Comparison of ENCODE assay signal across 8 cellular contexts in the genomic region with DNA sequence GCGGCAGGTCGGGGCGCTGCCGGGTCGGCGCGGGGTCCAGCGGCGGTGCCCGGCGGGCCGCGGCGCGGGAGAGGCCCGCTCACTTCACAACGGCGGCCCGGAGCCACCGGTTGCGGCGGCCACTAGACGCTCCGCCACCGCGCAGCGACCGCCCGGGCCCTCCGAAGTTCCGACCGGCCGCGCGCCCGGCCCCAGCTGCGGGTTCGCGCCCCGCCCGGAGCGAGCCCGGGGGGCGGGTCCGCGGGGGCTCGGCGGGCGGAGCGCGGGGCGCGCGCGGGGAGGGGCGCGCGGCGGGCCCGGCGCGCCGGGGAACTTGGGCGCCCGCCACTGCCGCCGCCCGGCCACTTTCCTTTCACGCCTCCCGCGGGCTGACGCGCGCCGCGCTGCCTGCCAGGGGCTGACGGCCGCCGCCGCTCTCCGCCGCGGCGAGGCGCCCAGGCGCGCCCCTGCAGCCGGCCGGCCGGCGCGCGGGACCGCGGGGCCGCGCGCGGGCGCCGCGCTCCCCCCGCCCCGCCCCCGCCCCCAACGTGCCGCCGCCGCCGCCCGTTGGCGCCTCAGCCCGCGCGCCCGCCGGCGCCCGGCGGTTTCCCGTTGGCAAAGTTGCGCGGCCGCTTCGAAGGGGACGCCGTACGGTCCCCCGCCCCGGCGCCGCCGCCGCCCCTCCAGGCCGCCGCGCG. TPM values are rescaled to one million over a fixed set of nuclear protein-coding genes. Genes with fewer than 3 reads are reported as not detected.
A peak's percentile ranks its signal among the peaks of the same experiment; 100 is the strongest.
DNase-seq lines count a peak whose midpoint lies in the region; ATAC-seq, FAIRE-seq and TF ChIP-seq lines count a peak whose summit lies in the region.

No MANE protein-coding gene starts in this region.

- BruUV-seq in A673 (replicated peaks; lab: Mats Ljungman, UMichigan): no TSS peak

- H3K4me1 ChIP-seq in A673 (ENCODE audit: insufficient read depth, low read length, poor library complexity, severe bottlenecking): no peaks in the 10 kb centered on the region

- H3K36me3 ChIP-seq in A673 (ENCODE audit: insufficient read depth, low read length, poor library complexity, severe bottlenecking): no peaks in the 10 kb centered on the region

- H3K4me3 Mint-ChIP-seq in activated naive CD4-positive, alpha-beta T cell treated with anti-CD3 and anti-CD28 coated beads, Interleukin-2, amount 50 U/mL, for 24 hours: peak overlapping the region; percentile 95
- H3K4me3 Mint-ChIP-seq in glutamatergic neuron (ENCODE audit: unreplicated experiment) (peak overlapping the region; percentile 93), osteocyte (ENCODE audit: unreplicated experiment) (peak overlapping the region; percentile 85)

- no peak for FAIRE-seq in GM18507 (lab: Jason Lieb, UNC)

- no peaks in the 10 kb centered on the region for H3K27me3 Mint-ChIP-seq in activated naive CD4-positive, alpha-beta T cell treated with anti-CD3 and anti-CD28 coated beads, Interleukin-2, amount 50 U/mL, for 24 hours
- H3K27me3 Mint-ChIP-seq in glutamatergic neuron (ENCODE audit: unreplicated experiment) (peaks cover 13% of the 10 kb centered on the region), osteocyte (ENCODE audit: unreplicated experiment) (no peaks in the 10 kb centered on the region)

- H3K9me3 ChIP-seq in A673 (ENCODE audit: low read depth, low read length, poor library complexity, severe bottlenecking): no peaks in the 10 kb centered on the region

- H3K9me3 Mint-ChIP-seq in activated naive CD4-positive, alpha-beta T cell treated with anti-CD3 and anti-CD28 coated beads, Interleukin-2, amount 50 U/mL, for 24 hours: no peaks in the 10 kb centered on the region
- H3K9me3 Mint-ChIP-seq in glutamatergic neuron (ENCODE audit: unreplicated experiment): peaks cover 9% of the 10 kb centered on the region
- H3K9me3 Mint-ChIP-seq in osteocyte (ENCODE audit: unreplicated experiment): no peaks in the 10 kb centered on the region

- POLR2A ChIA-PET in A673 (lab: Charles Lee; ENCODE audit: low non-redundant PET): no interaction called here

- H3K4me1 Mint-ChIP-seq in activated naive CD4-positive, alpha-beta T cell treated with anti-CD3 and anti-CD28 coated beads, Interleukin-2, amount 50 U/mL, for 24 hours: peaks cover 51% of the 10 kb centered on the region
- H3K4me1 Mint-ChIP-seq in glutamatergic neuron (ENCODE audit: low read depth, unreplicated experiment): peaks cover 7% of the 10 kb centered on the region
- H3K4me1 Mint-ChIP-seq in osteocyte (ENCODE audit: unreplicated experiment): peaks cover 17% of the 10 kb centered on the region

- peak overlapping the region; percentile 96 for H3K27ac Mint-ChIP-seq in activated naive CD4-positive, alpha-beta T cell treated with anti-CD3 and anti-CD28 coated beads, Interleukin-2, amount 50 U/mL, for 24 hours
- H3K27ac Mint-ChIP-seq in glutamatergic neuron (ENCODE audit: unreplicated experiment) (no peak overlapping the region), osteocyte (ENCODE audit: unreplicated experiment) (peak overlapping the region; percentile 88)

- ATAC-seq in HG03025 (IDR thresholded peaks at IDR 0.05; ENCODE audit: low FRiP score, unreplicated experiment): peak; percentile 42

- no peaks in the 10 kb centered on the region for H3K36me3 Mint-ChIP-seq in activated naive CD4-positive, alpha-beta T cell treated with anti-CD3 and anti-CD28 coated beads, Interleukin-2, amount 50 U/mL, for 24 hours
- no peaks in the 10 kb centered on the region for H3K36me3 Mint-ChIP-seq in glutamatergic neuron (ENCODE audit: unreplicated experiment)
- H3K36me3 Mint-ChIP-seq in osteocyte (ENCODE audit: unreplicated experiment): no peaks in the 10 kb centered on the region

- DNase-seq in A673 (ENCODE audit: low spot score) (peak; percentile 33), GM18507 (ENCODE audit: extremely low spot score, insufficient read length, low read depth) (peak; percentile 51), RPMI8226 (peak; percentile 78), glutamatergic neuron (peak; percentile 56), osteocyte (ENCODE audit: extremely low spot score, unreplicated experiment) (no peak), ureter (ENCODE audit: low spot score) (peak; percentile 45)

- intact Hi-C loops in A673 (cut with micrococcal nuclease; ENCODE audit: unreplicated experiment): no loop called here

- TF ChIP-seq CTCF in A673 (conservative IDR thresholded peaks at IDR 0.05; ENCODE audit: low read depth, low read length) (no peak), glutamatergic neuron (IDR thresholded peaks at IDR 0.05; ENCODE audit: partially characterized antibody, unreplicated experiment) (no peak), osteocyte (IDR thresholded peaks at IDR 0.05) (no peak)

- H3K27ac ChIP-seq in A673 (ENCODE audit: low read depth, low read length, poor library complexity, severe bottlenecking): no peak overlapping the region

- H3K27me3 ChIP-seq in A673 (replicated peaks; ENCODE audit: insufficient read depth, low read depth, low read length, poor library complexity): peaks cover 16% of the 10 kb centered on the region

- CTCF ChIA-PET in A673 (lab: Charles Lee): no interaction called here

- H3K4me3 ChIP-seq in A673 (ENCODE audit: low read depth, low read length, poor library complexity, severe bottlenecking): peak overlapping the region; percentile 55

RNA-seq across cellular contexts. Expression of a gene that starts 0.6 kb away (rescaled TPM):
- total RNA-seq in A673 (2021) (1.4 and 2.1 TPM in 2 replicates), glutamatergic neuron (ENCODE audit: unreplicated experiment) (6.5 TPM), osteocyte (7.9 and 8.0 TPM in 2 replicates), ureter (15.1 TPM)
